Comparison of ENCODE assay signal across 9 cellular contexts in genomic region chr2:121897335-121897970, GRCh38.
DNase-seq lines count a peak whose midpoint lies in the region; ATAC-seq, FAIRE-seq and TF ChIP-seq lines count a peak whose summit lies in the region.
"Had no signal": no experiment of that assay in that cellular context is flagged by ENCODE, and none has a peak within 500 bp of the region (broad histone marks: within the 10 kb centered on the region; RNA-seq: fewer than 3 reads in every experiment).

No MANE protein-coding gene starts in this region.

- H3K4me1 ChIP-seq in DOHH2 (ENCODE audit: control insufficient read depth, low read length) (peaks cover 11% of the 10 kb centered on the region), endothelial cell of umbilical vein (ENCODE audit: control insufficient read depth, extremely low read depth, insufficient read depth, low read length) (peaks cover 12% of the 10 kb centered on the region)

- H3K27ac ChIP-seq in DOHH2 (ENCODE audit: low read depth, low read length): no peak overlapping the region
- peak overlapping the region; percentile 73 for H3K27ac ChIP-seq in endothelial cell of umbilical vein (ENCODE audit: insufficient read depth, low read depth, low read length)

- no peak overlapping the region for H3K4me3 Mint-ChIP-seq in stimulated activated naive CD8-positive, alpha-beta T cell treated with anti-CD3 and anti-CD28 coated beads, Interleukin-15, amount 100 ng/mL, for 72 hours
- H3K4me3 Mint-ChIP-seq: activated T-cell treated with anti-CD3 and anti-CD28 coated beads, Interleukin-2, amount 50 U/mL, for 4 hours had no signal

- TF ChIP-seq POLR2A in endothelial cell of umbilical vein (IDR thresholded peaks at IDR 0.05; ENCODE audit: low read depth, low read length): no peak

- H3K4me1 Mint-ChIP-seq in stimulated activated naive CD8-positive, alpha-beta T cell treated with anti-CD3 and anti-CD28 coated beads, Interleukin-15, amount 100 ng/mL, for 72 hours: no peaks in the 10 kb centered on the region

- H3K9me2 ChIP-seq in DOHH2 (replicated peaks; ENCODE audit: control insufficient read depth, low read length): no peaks in the 10 kb centered on the region

- H3K36me3 ChIP-seq in DOHH2 (ENCODE audit: control insufficient read depth, low read length) (no peaks in the 10 kb centered on the region), endothelial cell of umbilical vein (ENCODE audit: control insufficient read depth in 2 of 2, extremely low read depth in 1 of 2, insufficient read depth in 2 of 2, low read length in 2 of 2) (no peaks in the 10 kb centered on the region)

- dilution Hi-C loops in endothelial cell of umbilical vein (cut with MboI; ENCODE audit: extremely low pct_ligation_motif_present, low sequenced_read_pairs): no loop called here

- peak overlapping the region; percentile 28 to 40 for H3K27ac Mint-ChIP-seq in stimulated activated naive CD8-positive, alpha-beta T cell treated with anti-CD3 and anti-CD28 coated beads, Interleukin-15, amount 100 ng/mL, for 72 hours

- ATAC-seq in GM19035 (IDR thresholded peaks at IDR 0.05; ENCODE audit: unreplicated experiment) (peak; percentile 78), HG03066 (IDR thresholded peaks at IDR 0.05; ENCODE audit: low read depth, unreplicated experiment) (peak; percentile 54), HG03108 (IDR thresholded peaks at IDR 0.05; ENCODE audit: unreplicated experiment) (no peak)
- peak; percentile 71 for ATAC-seq in stimulated activated naive CD8-positive, alpha-beta T cell treated with anti-CD3 and anti-CD28 coated beads, Interleukin-15, amount 100 ng/mL, for 72 hours

- POLR2A ChIA-PET in endothelial cell of umbilical vein (lab: Charles Lee): no interaction called here

- peak; percentile 82 for FAIRE-seq in endothelial cell of umbilical vein (lab: Jason Lieb, UNC)

- intact Hi-C loops in endothelial cell of umbilical vein (cut with micrococcal nuclease): loop anchor here (5.0 kb wide), 2 partner anchors 80 to 850 kb away; no protein-coding TSS in a partner anchor

- H3K27me3 ChIP-seq in DOHH2 (ENCODE audit: control insufficient read depth, low read length): no peaks in the 10 kb centered on the region
- H3K27me3 ChIP-seq in endothelial cell of umbilical vein (ENCODE audit: control insufficient read depth in 2 of 2, insufficient read depth in 2 of 2, low read length in 2 of 2): no peaks in the 10 kb centered on the region

- CTCF ChIA-PET in endothelial cell of umbilical vein (lab: Charles Lee): interaction anchor here (0.8 to 1.5 kb wide), 3 partner anchors 11 to 554 kb away, joined by 3 to 6 read pairs (median 5); no protein-coding TSS in a partner anchor

- H4K20me1 ChIP-seq in DOHH2 (ENCODE audit: control insufficient read depth, insufficient read depth, low read depth, low read length) (no peaks in the 10 kb centered on the region), endothelial cell of umbilical vein (replicated peaks; ENCODE audit: control insufficient read depth, extremely low read depth, insufficient read depth, low read length) (no peaks in the 10 kb centered on the region)

- H2AFZ ChIP-seq in endothelial cell of umbilical vein (ENCODE audit: low read depth, low read length): peak overlapping the region; percentile 70

- H3K4me3 ChIP-seq in DOHH2 (ENCODE audit: low read length): no peak overlapping the region
- no peak overlapping the region for H3K4me3 ChIP-seq in endothelial cell of umbilical vein (replicated peaks in 1 of 3; ENCODE audit: insufficient read depth in 1 of 3, low read depth in 1 of 3, low read length in 3 of 3)

- H3K27me3 Mint-ChIP-seq in stimulated activated naive CD8-positive, alpha-beta T cell treated with anti-CD3 and anti-CD28 coated beads, Interleukin-15, amount 100 ng/mL, for 72 hours: peaks cover 8% of the 10 kb centered on the region

- TF ChIP-seq CTCF in DOHH2 (IDR thresholded peaks at IDR 0.05; ENCODE audit: low read depth, low read length, poor library complexity, severe bottlenecking): peak; percentile 83
- TF ChIP-seq CTCF in endothelial cell of umbilical vein (IDR thresholded peaks at IDR 0.05; ENCODE audit: extremely low read depth in 1 of 2, insufficient read depth in 1 of 2, low read depth in 1 of 2, low read length in 2 of 2): peak; percentile 48 to 72

- no peaks in the 10 kb centered on the region for H3F3A ChIP-seq in DOHH2 (ENCODE audit: control insufficient read depth, insufficient read depth)

- no peaks in the 10 kb centered on the region for H3K79me2 ChIP-seq in DOHH2 (ENCODE audit: control insufficient read depth, low read length)
- no peaks in the 10 kb centered on the region for H3K79me2 ChIP-seq in endothelial cell of umbilical vein (ENCODE audit: control insufficient read depth, insufficient read depth, low read length)

- DNase-seq in NCI-H526 treated with DMSO at 0.1 percent for 48 hours (lab: John Stamatoyannopoulos, UW) (peak; percentile 27), endothelial cell of umbilical vein (ENCODE audit: low read depth, low spot score) (peak; percentile 20), NCI-H1048 (lab: John Stamatoyannopoulos, UW) (no peak)
- peak; percentile 19 to 44 for DNase-seq in stimulated activated naive CD8-positive, alpha-beta T cell treated with anti-CD3 and anti-CD28 coated beads, Interleukin-15, amount 100 ng/mL, for 72 hours
- DNase-seq: activated T-cell treated with anti-CD3 and anti-CD28 coated beads, Interleukin-2, amount 50 U/mL, for 4 hours had no signal

- no TSS peak for BruUV-seq in endothelial cell of umbilical vein (replicated peaks; lab: Mats Ljungman, UMichigan)

- H3K4me2 ChIP-seq in DOHH2 (ENCODE audit: low read length) (no peak overlapping the region), endothelial cell of umbilical vein (ENCODE audit: insufficient read depth, low read length) (no peak overlapping the region)

- H3K9me1 ChIP-seq in endothelial cell of umbilical vein (replicated peaks; ENCODE audit: control insufficient read depth, extremely low read depth, insufficient read depth, low read length): no peaks in the 10 kb centered on the region

- H3K9me3 ChIP-seq in DOHH2 (ENCODE audit: control insufficient read depth, insufficient read depth, low read length): no peaks in the 10 kb centered on the region
- H3K9me3 ChIP-seq in endothelial cell of umbilical vein (replicated peaks; ENCODE audit: control insufficient read depth, insufficient read depth, low read length): no peaks in the 10 kb centered on the region

- H3K9ac ChIP-seq in endothelial cell of umbilical vein (replicated peaks; ENCODE audit: extremely low read depth, insufficient read depth, low read length): no peak overlapping the region

- H3K9me3 Mint-ChIP-seq in stimulated activated naive CD8-positive, alpha-beta T cell treated with anti-CD3 and anti-CD28 coated beads, Interleukin-15, amount 100 ng/mL, for 72 hours: no peaks in the 10 kb centered on the region
- H3K9me3 Mint-ChIP-seq: activated T-cell treated with anti-CD3 and anti-CD28 coated beads, Interleukin-2, amount 50 U/mL, for 4 hours had no signal

TF ChIP-seq in endothelial cell of umbilical vein, 7 proteins besides CTCF, POLR2A, EP300 and RAD21:
- no peak for TF ChIP-seq GATA2 (IDR thresholded peaks at IDR 0.05; ENCODE audit: insufficient read depth, insufficient read length, low read depth, low read length)
- no peak for TF ChIP-seq JUN (IDR thresholded peaks at IDR 0.05; ENCODE audit: borderline replicate concordance, insufficient read depth, insufficient read length, low read depth)
- TF ChIP-seq POLR2AphosphoS5 (IDR thresholded peaks at IDR 0.05; ENCODE audit: insufficient read depth, low read depth, low read length): no peak
- TF ChIP-seq FOS (IDR thresholded peaks at IDR 0.05; ENCODE audit: borderline replicate concordance, insufficient read depth, low read length): no peak
- TF ChIP-seq MYC (IDR thresholded peaks at IDR 0.05; ENCODE audit: low read depth, low read length): no peak
